1 cellular context compared by ENCODE assay signal in genomic region chr6:114342826-114343781, GRCh38.
TF ChIP-seq lines count a peak whose summit lies in the region.

TSS of gene HS3ST5 (minus strand) at chr6:114343023. CDS start at chr6:114062845, 280,178 bp downstream.

TF ChIP-seq in WTC11, 78 proteins besides CTCF, POLR2A, EP300 and RAD21 (continued from another document):
- TF ChIP-seq ATF6 (CRISPR knock-in tag; IDR thresholded peaks at IDR 0.05) (no peak), ZMAT4 (CRISPR knock-in tag; IDR thresholded peaks at IDR 0.05) (no peak), ESRRA (CRISPR knock-in tag; IDR thresholded peaks at IDR 0.05; ENCODE audit: borderline replicate concordance) (no peak; the same call in 1 of the 2 replicates), SOX15 (CRISPR knock-in tag; IDR thresholded peaks at IDR 0.05) (no peak)
